8 cellular contexts compared by ENCODE assay signal in genomic region chrX:153725039-153725831, GRCh38. TPM values are rescaled to one million over a fixed set of nuclear protein-coding genes. Genes with fewer than 3 reads are reported as not detected.
DNase-seq lines count a peak whose midpoint lies in the region; ATAC-seq and TF ChIP-seq lines count a peak whose summit lies in the region.

No MANE protein-coding gene starts in this region.

- peak; percentile 50 for DNase-seq in ELF-1 (ENCODE audit: low read depth, low spot score)
- no peak for DNase-seq in HFF-Myc (ENCODE audit: extremely low read depth, low read depth)
- DNase-seq in left lobe of liver (ENCODE audit: low spot score), result no peak
- DNase-seq in transverse colon, result no peak
- DNase-seq in putamen (ENCODE audit: low spot score), result no peak

- H3K4me1 ChIP-seq in transverse colon, result peaks cover 25 to 56% (median 44%) of the 10 kb centered on the region in 4 donors

- peak overlapping the region; percentile 95 to 98 (median 97) for H3K27ac ChIP-seq in transverse colon

- WGBS in transverse colon (ENCODE audit: low coverage in 1 of 2), 2 donors, result 87% methylated on average over 49 of the region's 55 CpGs; no CpG with 5 or more reads in 1 of the 2 donors

- no peak overlapping the region for H3K27ac Mint-ChIP-seq in activated naive CD8-positive, alpha-beta T cell

- H3K4me3 Mint-ChIP-seq in activated naive CD8-positive, alpha-beta T cell, result peak overlapping the region; percentile 54

- TF ChIP-seq POLR2A in transverse colon (IDR thresholded peaks at IDR 0.05) (no peak), GM18505 (IDR thresholded peaks at IDR 0.05; ENCODE audit: borderline replicate concordance, extremely low read depth, insufficient read depth, insufficient read length) (no peak)

- intact Hi-C loops in transverse colon (cut with DNase I; ENCODE audit: low total_unique reads), result no loop called here

- H3K4me1 Mint-ChIP-seq in activated naive CD8-positive, alpha-beta T cell (ENCODE audit: low read depth), result peaks cover 20% of the 10 kb centered on the region

- no peak for TF ChIP-seq EP300 in transverse colon (IDR thresholded peaks at IDR 0.05; ENCODE audit: low read depth)

- H3K4me3 ChIP-seq in HFF-Myc (replicated peaks; ENCODE audit: low read depth, low read length) (peak overlapping the region; percentile 28), transverse colon (peak overlapping the region; percentile 46 to 88 (median 72))

- H3K9me3 ChIP-seq in transverse colon, result no peaks in the 10 kb centered on the region

- no peaks in the 10 kb centered on the region for H3K9me3 Mint-ChIP-seq in activated naive CD8-positive, alpha-beta T cell (ENCODE audit: low read depth)

- H3K27me3 ChIP-seq in transverse colon, result no peaks in the 10 kb centered on the region

- no peaks in the 10 kb centered on the region for H3K27me3 Mint-ChIP-seq in activated naive CD8-positive, alpha-beta T cell

- TF ChIP-seq CTCF in HFF-Myc (IDR thresholded peaks at IDR 0.05; ENCODE audit: low read depth, low read length, missing control alignments) (no peak), transverse colon (IDR thresholded peaks at IDR 0.05) (no peak)

- ATAC-seq in left lobe of liver, result peak; percentile 3
- ATAC-seq in HG03025 (IDR thresholded peaks at IDR 0.05; ENCODE audit: low FRiP score, unreplicated experiment), result no peak
- no peak for ATAC-seq in GM18505 (IDR thresholded peaks at IDR 0.05; ENCODE audit: unreplicated experiment)

- no peaks in the 10 kb centered on the region for H3K36me3 ChIP-seq in transverse colon

- H3K36me3 Mint-ChIP-seq in activated naive CD8-positive, alpha-beta T cell, result no peaks in the 10 kb centered on the region

- in situ Hi-C loops in transverse colon (cut with MboI; ENCODE audit: low pct_ligation_motif_present in 1 of 4, low pct_unique_long_range_greater_than_20kb in 1 of 4, low sequenced_read_pairs in 3 of 4), result no loop called here

RNA-seq across cellular contexts. Expression of gene ABCD1, which starts 0.6 kb away (rescaled TPM):
- total RNA-seq in left lobe of liver (13.4 TPM), transverse colon (10 to 100 TPM in 3 of 4 donors, 1 to 10 TPM in 1; 7.0 to 50.5 (median 18.1) TPM)

RNA-seq across cellular contexts. Expression of gene BCAP31, which starts 1.0 kb away (rescaled TPM):
- total RNA-seq in left lobe of liver (108 TPM), transverse colon (100 to 1,000 TPM in 2 of 4 donors, 10 to 100 TPM in 2; 37.6 to 113 (median 74.4) TPM)

RNA-seq across cellular contexts. Expression of gene SLC6A8, which starts 37.5 kb away (rescaled TPM):
- total RNA-seq in left lobe of liver, result 3.2 TPM
- total RNA-seq in transverse colon, result 100 to 1,000 TPM in 3 of 4 donors, 10 to 100 TPM in 1; 61.1 to 332 (median 197) TPM

RNA-seq across cellular contexts. Expression of gene PLXNB3, which starts 38.8 kb away (rescaled TPM):
- total RNA-seq in left lobe of liver (1.4 TPM), transverse colon (10 to 100 TPM in 2 of 4 donors, 1 to 10 TPM in 2; 3.1 to 46.2 (median 24.7) TPM)

RNA-seq across cellular contexts. Expression of gene PNCK, which starts 51.6 kb away (rescaled TPM):
- not detected for total RNA-seq in left lobe of liver
- total RNA-seq in transverse colon, result 10 to 100 TPM in 1 of 4 donors, 1 to 10 TPM in 2, not detected in 1; 6.5 to 74.4 (median 7.9) TPM

Comparison
In these comparisons a context has a peak if more than half of its experiments do, and no peak if none do; other contexts are left out.
1. RNA of gene SLC6A8, which starts 37.5 kb away (total RNA-seq): 61.1 to 332 TPM in transverse colon; 3.2 TPM in left lobe of liver (single experiment); every median in the first group is over 10 times any median in the second.